19 cellular contexts compared by ENCODE assay signal in genomic region chr4:8782135-8782534, GRCh38.
DNase-seq lines count a peak whose midpoint lies in the region; ATAC-seq and TF ChIP-seq lines count a peak whose summit lies in the region.
"Had no signal": no experiment of that assay in that cellular context is flagged by ENCODE, and none has a peak within 500 bp of the region (broad histone marks: within the 10 kb centered on the region; RNA-seq: fewer than 3 reads in every experiment).

No MANE protein-coding gene starts in this region.

- 79% methylated on average over 12 of the region's 12 CpGs for WGBS in mesenchymal stem cell
- WGBS in neuronal stem cell (ENCODE audit: extremely low coverage in 2 of 2, insufficient read length in 2 of 2, insufficient replicate concordance in 1 of 2), 2 donors = no CpG with 5 or more reads among the region's 12 CpGs

- no peaks in the 10 kb centered on the region for H4K20me1 ChIP-seq in osteoblast (ENCODE audit: insufficient read depth, low read length)

- H3K9ac ChIP-seq in mesenchymal stem cell (ENCODE audit: low read length) (no peak overlapping the region), neuronal stem cell (ENCODE audit: low read depth, low read length, poor library complexity) (no peak overlapping the region)
- H3K9ac ChIP-seq: BLaER1 treated with 17β-estradiol and CSF1 and Interleukin-3, amounts not matched to agents 10 nM and 100 nM had no signal

- H3K9me3 ChIP-seq in mesenchymal stem cell (ENCODE audit: control insufficient read depth, low read length) (no peaks in the 10 kb centered on the region), neuronal stem cell (replicated peaks in 1 of 2; ENCODE audit: control insufficient read depth in 2 of 2, insufficient read depth in 1 of 2, low read depth in 1 of 2, low read length in 2 of 2) (no peaks in the 10 kb centered on the region), osteoblast (ENCODE audit: low read depth, low read length) (no peaks in the 10 kb centered on the region)
- H3K9me3 ChIP-seq: A549; BLaER1 treated with 17β-estradiol and CSF1 and Interleukin-3, amounts not matched to agents 10 nM and 100 nM; Caco-2 had no signal

- DNase-seq in Right ventricle myocardium inferior (ENCODE audit: missing footprints) (peak; percentile 13), Right ventricle myocardium superior (no peak), mesenchymal stem cell (no peak), neuronal stem cell (ENCODE audit: low spot score) (no peak), osteoblast (ENCODE audit: insufficient read length, low spot score, missing footprints) (peak; percentile 49), activated gamma-delta T cell treated with Interleukin-2 at 50 U/mL for 16 hours (no peak), NCI-H1694 treated with DMSO at 0.1 percent for 48 hours (lab: John Stamatoyannopoulos, UW) (no peak)
- DNase-seq: AML-193; Caco-2; Calu3; CD4-positive, alpha-beta T cell; CD8-positive, alpha-beta T cell; DMS79 treated with DMSO at 0.1 percent for 48 hours; GF-D8 had no signal

- H2BK5ac ChIP-seq in mesenchymal stem cell (ENCODE audit: low read depth, low read length, poor library complexity, severe bottlenecking) (no peak overlapping the region), neuronal stem cell (ENCODE audit: low read length) (no peak overlapping the region)

- H4K91ac ChIP-seq in mesenchymal stem cell (ENCODE audit: low read length) = peak overlapping the region; percentile 46
- no peak overlapping the region for H4K91ac ChIP-seq in neuronal stem cell (ENCODE audit: low read depth, low read length, poor library complexity)

- H3K23ac ChIP-seq in mesenchymal stem cell (ENCODE audit: low read length in 2 of 2) = no peak overlapping the region
- H3K23ac ChIP-seq in neuronal stem cell (ENCODE audit: low read depth, low read length, poor library complexity) = peak overlapping the region; percentile 47

- no peak overlapping the region for H4K8ac ChIP-seq in mesenchymal stem cell (ENCODE audit: low read length)
- H4K8ac ChIP-seq in neuronal stem cell (ENCODE audit: low read depth, low read length) = no peak overlapping the region

- H2BK15ac ChIP-seq in mesenchymal stem cell (ENCODE audit: low read depth, poor library complexity, severe bottlenecking) (no peak overlapping the region), neuronal stem cell (ENCODE audit: low read length) (no peak overlapping the region)

- H3K4me1 ChIP-seq in mesenchymal stem cell (ENCODE audit: control insufficient read depth, insufficient read depth, low read depth, low read length) (no peaks in the 10 kb centered on the region), neuronal stem cell (ENCODE audit: control insufficient read depth in 2 of 2, insufficient read depth in 1 of 2, low read depth in 1 of 2, low read length in 2 of 2) (peaks cover 0 to 7% of the 10 kb centered on the region in 2 donors), osteoblast (ENCODE audit: insufficient read depth, low read length) (no peaks in the 10 kb centered on the region)
- H3K4me1 ChIP-seq: A549, Caco-2 had no signal

- no peak overlapping the region for H3K18ac ChIP-seq in mesenchymal stem cell (ENCODE audit: low read depth in 1 of 2, low read length in 2 of 2)
- H3K18ac ChIP-seq in neuronal stem cell (ENCODE audit: low read length) = peak overlapping the region; percentile 25

- H2BK120ac ChIP-seq in mesenchymal stem cell (ENCODE audit: low read depth, low read length) = no peak overlapping the region
- no peak overlapping the region for H2BK120ac ChIP-seq in neuronal stem cell (ENCODE audit: low read depth, low read length)

- H2AK5ac ChIP-seq in mesenchymal stem cell (ENCODE audit: low read length, severe bottlenecking) = no peak overlapping the region
- H2AK5ac ChIP-seq in neuronal stem cell (ENCODE audit: low read depth, low read length) = peak overlapping the region; percentile 15

- ATAC-seq in Right ventricle myocardium inferior (no peak), Right ventricle myocardium superior (ENCODE audit: poor library complexity) (no peak), GM19397 (IDR thresholded peaks at IDR 0.05; ENCODE audit: unreplicated experiment) (no peak)
- ATAC-seq: A549; CD8-positive, alpha-beta T cell had no signal

- no peak overlapping the region for H2AFZ ChIP-seq in mesenchymal stem cell (ENCODE audit: low read depth, low read length)
- no peak overlapping the region for H2AFZ ChIP-seq in neuronal stem cell (ENCODE audit: low read length)
- no peak overlapping the region for H2AFZ ChIP-seq in osteoblast (ENCODE audit: low read length)

- no peak overlapping the region for H3K27ac ChIP-seq in mesenchymal stem cell (ENCODE audit: low read length, poor library complexity, severe bottlenecking)
- no peak overlapping the region for H3K27ac ChIP-seq in neuronal stem cell (replicated peaks; ENCODE audit: low read length)
- no peak overlapping the region for H3K27ac ChIP-seq in osteoblast (ENCODE audit: low read depth, low read length)
- H3K27ac ChIP-seq: 22Rv1; A549; BLaER1 treated with 17β-estradiol and CSF1 and Interleukin-3, amounts not matched to agents 10 nM and 100 nM; C4-2B had no signal

- H3K14ac ChIP-seq in mesenchymal stem cell (ENCODE audit: low read length in 2 of 2) (no peak overlapping the region), neuronal stem cell (ENCODE audit: low read length) (no peak overlapping the region)

- no peak overlapping the region for H3K4ac ChIP-seq in mesenchymal stem cell (ENCODE audit: low read depth in 1 of 2, low read length in 2 of 2)
- no peak overlapping the region for H3K4ac ChIP-seq in neuronal stem cell (ENCODE audit: low read length)

- H3K79me1 ChIP-seq in mesenchymal stem cell (replicated peaks; ENCODE audit: low read length, poor library complexity, severe bottlenecking) = no peaks in the 10 kb centered on the region
- H3K79me1 ChIP-seq in neuronal stem cell (ENCODE audit: low read depth, low read length) = peaks cover 2% of the 10 kb centered on the region

- no peaks in the 10 kb centered on the region for H3K27me3 ChIP-seq in mesenchymal stem cell (ENCODE audit: control insufficient read depth in 1 of 2, insufficient read depth in 1 of 2, low read length in 2 of 2)
- H3K27me3 ChIP-seq in neuronal stem cell (ENCODE audit: control insufficient read depth in 3 of 3, insufficient read depth in 3 of 3, low read depth in 1 of 3, low read length in 3 of 3) = peaks cover 0 to 16% (median 0%) of the 10 kb centered on the region in 3 experiments
- H3K27me3 ChIP-seq in osteoblast (ENCODE audit: insufficient read depth, low read length) = no peaks in the 10 kb centered on the region
- H3K27me3 ChIP-seq: BLaER1 treated with 17β-estradiol and CSF1 and Interleukin-3, amounts not matched to agents 10 nM and 100 nM had no signal

- no peak overlapping the region for H2BK12ac ChIP-seq in mesenchymal stem cell (ENCODE audit: low read length in 2 of 2)
- no peak overlapping the region for H2BK12ac ChIP-seq in neuronal stem cell (ENCODE audit: low read length)

- no peak overlapping the region for H3K4me2 ChIP-seq in mesenchymal stem cell (ENCODE audit: low read length, poor library complexity, severe bottlenecking)
- H3K4me2 ChIP-seq in neuronal stem cell (ENCODE audit: insufficient read depth, low read length, poor library complexity, severe bottlenecking) = no peak overlapping the region
- no peak overlapping the region for H3K4me2 ChIP-seq in osteoblast (ENCODE audit: insufficient read depth, low read length)
- H3K4me2 ChIP-seq: A549; BLaER1 treated with 17β-estradiol and CSF1 and Interleukin-3, amounts not matched to agents 10 nM and 100 nM had no signal

- H3K36me3 ChIP-seq in mesenchymal stem cell (ENCODE audit: control insufficient read depth in 1 of 2, insufficient read depth in 2 of 2, low read depth in 1 of 2, low read length in 2 of 2) = peaks cover 0 to 5% of the 10 kb centered on the region in 2 experiments
- H3K36me3 ChIP-seq in neuronal stem cell (replicated peaks in 1 of 2; ENCODE audit: control insufficient read depth in 2 of 2, insufficient read depth in 2 of 2, low read length in 2 of 2) = no peaks in the 10 kb centered on the region
- no peaks in the 10 kb centered on the region for H3K36me3 ChIP-seq in osteoblast (ENCODE audit: insufficient read depth, low read length)
- H3K36me3 ChIP-seq: BLaER1 treated with 17β-estradiol and CSF1 and Interleukin-3, amounts not matched to agents 10 nM and 100 nM had no signal

- H3K4me3 ChIP-seq in mesenchymal stem cell (ENCODE audit: insufficient read depth in 1 of 2, low read depth in 1 of 2, low read length in 2 of 2) = peak overlapping the region in 1 of 2 experiments; percentile 32
- no peak overlapping the region for H3K4me3 ChIP-seq in neuronal stem cell (ENCODE audit: low read length in 2 of 2)
- H3K4me3 ChIP-seq in osteoblast (ENCODE audit: insufficient read depth, low read length) = no peak overlapping the region
- H3K4me3 ChIP-seq: A549; BLaER1 treated with 17β-estradiol and CSF1 and Interleukin-3, amounts not matched to agents 10 nM and 100 nM had no signal

- no peak for TF ChIP-seq CTCF in osteoblast (IDR thresholded peaks at IDR 0.05; ENCODE audit: extremely low read depth, low read depth, low read length)

- no peaks in the 10 kb centered on the region for H3K79me2 ChIP-seq in osteoblast (ENCODE audit: insufficient read depth, low read length)

- intact Hi-C loops in Right ventricle myocardium inferior (cut with DNase I) (no loop called here), Right ventricle myocardium superior (cut with DNase I) (no loop called here)

Comparison
In these comparisons a context has a peak if more than half of its experiments do, and no peak if none do; other contexts are left out.
1. DNase-seq: peak in Right ventricle myocardium inferior (single experiment) and osteoblast (single experiment); none in Right ventricle myocardium superior (single experiment), mesenchymal stem cell (single experiment), neuronal stem cell (single experiment), activated gamma-delta T cell treated with Interleukin-2 at 50 U/mL for 16 hours (single experiment) and NCI-H1694 treated with DMSO at 0.1 percent for 48 hours (single experiment).